10 cellular contexts compared by ENCODE assay signal in the genomic region with DNA sequence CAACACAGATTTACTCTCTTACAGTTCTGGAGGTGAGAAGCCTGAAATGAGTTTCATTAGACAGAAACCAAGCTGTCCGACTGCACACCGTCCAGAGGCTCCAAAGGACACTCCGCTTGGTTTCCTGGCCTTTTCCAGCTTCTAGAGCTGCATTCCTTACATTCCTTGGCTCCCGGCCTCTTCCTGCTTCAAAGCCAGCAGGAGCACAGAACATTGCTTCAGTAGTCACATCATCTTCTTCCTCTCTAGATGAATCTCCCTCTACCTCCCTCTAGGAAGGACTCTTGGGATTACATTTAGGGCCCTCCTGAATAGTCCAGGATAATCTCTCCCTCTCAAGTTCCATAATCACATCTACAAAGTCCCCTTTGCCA.
DNase-seq lines count a peak whose midpoint lies in the region; ATAC-seq and TF ChIP-seq lines count a peak whose summit lies in the region.
"Had no signal": no experiment of that assay in that cellular context is flagged by ENCODE, and none has a peak within 500 bp of the region (broad histone marks: within the 10 kb centered on the region; RNA-seq: fewer than 3 reads in every experiment).

No MANE protein-coding gene starts in this region.

- peaks cover 7% of the 10 kb centered on the region for H3K4me1 ChIP-seq in RWPE2 (ENCODE audit: insufficient read depth, poor library complexity, severe bottlenecking)

- H3K9me3 ChIP-seq in RWPE2 (ENCODE audit: severe bottlenecking): no peaks in the 10 kb centered on the region
- H3K9me3 ChIP-seq in WERI-Rb-1 (ENCODE audit: severe bottlenecking): peaks cover 2% of the 10 kb centered on the region

- peak overlapping the region; percentile 56 for H3K27ac ChIP-seq in RWPE2 (ENCODE audit: poor library complexity, severe bottlenecking)
- H3K27ac ChIP-seq in WERI-Rb-1: no peak overlapping the region

- H3K36me3 ChIP-seq in RWPE2 (ENCODE audit: low read depth): no peaks in the 10 kb centered on the region
- H3K36me3 ChIP-seq in WERI-Rb-1: no peaks in the 10 kb centered on the region

- H3K27me3 ChIP-seq in RWPE2 (ENCODE audit: insufficient read depth, poor library complexity, severe bottlenecking): no peaks in the 10 kb centered on the region
- H3K27me3 ChIP-seq in WERI-Rb-1 (ENCODE audit: insufficient read depth, low read depth, severe bottlenecking): no peaks in the 10 kb centered on the region

- TF ChIP-seq CTCF in RWPE2 (IDR thresholded peaks at IDR 0.05; ENCODE audit: poor library complexity, severe bottlenecking) (peak; percentile 43), omental fat pad (IDR thresholded peaks at IDR 0.05) (no peak), GM13977 (IDR thresholded peaks at IDR 0.05; ENCODE audit: extremely low read depth, insufficient read depth, missing control alignments) (no peak), WERI-Rb-1 (IDR thresholded peaks at IDR 0.05; ENCODE audit: low read depth, low read length) (no peak)

- peak; percentile 95 for ATAC-seq in RWPE2 (ENCODE audit: low read depth)
- ATAC-seq in omental fat pad (ENCODE audit: low FRiP score): peak; percentile 80
- no peak for ATAC-seq in GM19351 (IDR thresholded peaks at IDR 0.05; ENCODE audit: unreplicated experiment)

- peak; percentile 90 for DNase-seq in GM03348 (ENCODE audit: low spot score)
- no peak for DNase-seq in RWPE2 (ENCODE audit: low spot score)
- peak; percentile 68 for DNase-seq in fibroblast of the conjunctiva (ENCODE audit: low read depth)
- no peak for DNase-seq in omental fat pad (ENCODE audit: low spot score)
- DNase-seq in stimulated activated CD4-positive, alpha-beta T cell treated with anti-CD3 and anti-CD28 coated beads, Interleukin-4, amount 100 ng/mL, for 24 hours: no peak
- DNase-seq in GM13977 (ENCODE audit: low spot score): no peak
- no peak for DNase-seq in WERI-Rb-1
- DNase-seq: activated CD4-positive, alpha-beta T cell treated with anti-CD3 and anti-CD28 coated beads, Interleukin-2, amount 50 U/mL, for 48 hours; NCI-H2171 had no signal

- no peak overlapping the region for H3K4me3 ChIP-seq in RWPE2 (ENCODE audit: severe bottlenecking)
- H3K4me3 ChIP-seq in WERI-Rb-1 (ENCODE audit: low read depth, low read length): no peak overlapping the region

- in situ Hi-C loops in GM13977 (cut with MboI; ENCODE audit: low pct_unique_long_range_greater_than_20kb, low sequenced_read_pairs, unreplicated experiment): no loop called here

Comparison
In these comparisons a context has a peak if more than half of its experiments do, and no peak if none do; other contexts are left out.
1. DNase-seq: peak in GM03348 (single experiment) and fibroblast of the conjunctiva (single experiment); none in RWPE2 (single experiment), omental fat pad (single experiment), stimulated activated CD4-positive, alpha-beta T cell treated with anti-CD3 and anti-CD28 coated beads, Interleukin-4, amount 100 ng/mL, for 24 hours (single experiment), GM13977 (single experiment) and WERI-Rb-1 (single experiment).